In the genomic region with DNA sequence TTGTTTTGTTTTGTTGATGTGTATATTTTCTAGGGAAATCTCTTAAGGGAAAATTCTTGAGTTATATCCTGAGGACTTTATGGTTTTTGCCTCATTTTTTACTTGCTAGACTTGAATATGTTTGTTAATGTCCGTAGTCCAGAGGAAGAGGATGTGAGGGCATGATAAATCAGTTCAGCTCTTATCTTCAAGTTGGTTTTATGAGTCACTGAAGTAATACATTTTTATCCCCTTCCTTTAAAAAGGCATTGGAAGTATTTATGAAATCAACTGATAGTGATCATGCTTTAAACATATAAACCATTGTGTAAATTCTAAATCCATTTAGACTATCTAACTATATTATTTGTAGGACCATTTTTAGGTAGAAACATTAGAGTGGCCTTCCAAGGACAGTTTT, we compare ENCODE assay signal across 22 cellular contexts. TPM values are rescaled to one million over a fixed set of nuclear protein-coding genes. Genes with fewer than 3 reads are reported as not detected.
DNase-seq lines count a peak whose midpoint lies in the region; ATAC-seq and TF ChIP-seq lines count a peak whose summit lies in the region.
"Had no signal": no experiment of that assay in that cellular context is flagged by ENCODE, and none has a peak within 500 bp of the region (broad histone marks: within the 10 kb centered on the region; RNA-seq: fewer than 3 reads in every experiment).

No MANE protein-coding gene starts in this region.

- DNase-seq in A172 (ENCODE audit: low spot score): peak; percentile 42
- DNase-seq in M059J (ENCODE audit: low read depth): peak; percentile 5
- peak; percentile 15 for DNase-seq in astrocyte of the spinal cord (ENCODE audit: low read depth, low spot score)
- peak; percentile 71 for DNase-seq in iris pigment epithelial cell (ENCODE audit: low read depth)
- DNase-seq in effector memory CD4-positive, alpha-beta T cell: no peak
- no peak for DNase-seq in SW 1271 (lab: John Stamatoyannopoulos, UW)
- DNase-seq: activated CD4-positive, alpha-beta T cell treated with anti-CD3 and anti-CD28 coated beads, Interleukin-2, amount 10 ng/mL, durations not matched to agents 24 days and 14 days; activated naive CD4-positive, alpha-beta T cell treated with anti-CD3 and anti-CD28 coated beads, Interleukin-2, amount 50 U/mL, for 16 hours; activated T-cell treated with anti-CD3 and anti-CD28 coated beads, Interleukin-2, amount 50 U/mL, for 48 hours; aorta; effector CD8-positive, alpha-beta T cell; HCEC 1CT; NCI-H1105; NCI-H1930; stimulated activated CD4-positive, alpha-beta T cell treated with anti-CD3 and anti-CD28 coated beads, Interleukin-1b, Interleukin-23, amount 100 ng/mL, for 48 hours had no signal

- H3K27ac ChIP-seq in effector memory CD4-positive, alpha-beta T cell (ENCODE audit: insufficient read depth, low read length, poor library complexity, severe bottlenecking): no peak overlapping the region
- H3K27ac ChIP-seq: 22Rv1, SJSA1 had no signal

- no peak overlapping the region for H3K4me3 ChIP-seq in astrocyte of the spinal cord (ENCODE audit: low read depth, low read length)
- H3K4me3 ChIP-seq in effector memory CD4-positive, alpha-beta T cell (ENCODE audit: insufficient read depth, low read depth, low read length, poor library complexity, severe bottlenecking): no peak overlapping the region
- H3K4me3 ChIP-seq: lung, SJSA1 had no signal

- no peaks in the 10 kb centered on the region for H3K27me3 ChIP-seq in effector memory CD4-positive, alpha-beta T cell (replicated peaks; ENCODE audit: control insufficient read depth, insufficient read depth, low read length, poor library complexity, severe bottlenecking)
- H3K27me3 ChIP-seq: SJSA1 had no signal

- H3K9me3 ChIP-seq in effector memory CD4-positive, alpha-beta T cell (ENCODE audit: control insufficient read depth, low read length): no peaks in the 10 kb centered on the region
- H3K9me3 ChIP-seq: SJSA1 had no signal

- in situ Hi-C loops in astrocyte of the spinal cord (cut with HindIII; ENCODE audit: low sequenced_read_pairs): no loop called here

- TF ChIP-seq CTCF in astrocyte of the spinal cord (IDR thresholded peaks at IDR 0.05; ENCODE audit: low read depth, low read length): no peak

- no peaks in the 10 kb centered on the region for H3K4me1 ChIP-seq in effector memory CD4-positive, alpha-beta T cell (ENCODE audit: control insufficient read depth, insufficient read depth, low read length, poor library complexity, severe bottlenecking)

- H3K36me3 ChIP-seq in effector memory CD4-positive, alpha-beta T cell (ENCODE audit: control insufficient read depth, insufficient read depth, low read length): peaks cover 35% of the 10 kb centered on the region

- ATAC-seq in HG03280 (IDR thresholded peaks at IDR 0.05; ENCODE audit: unreplicated experiment): no peak
- no peak for ATAC-seq in GM19467 (IDR thresholded peaks at IDR 0.05; ENCODE audit: unreplicated experiment)
- ATAC-seq: esophagus mucosa had no signal

RNA-seq across cellular contexts. Expression of a gene that starts 43.9 kb away (rescaled TPM):
- 159 and 186 TPM in 2 replicates for total RNA-seq in A172 (2014; rRNA removed; shearing (Covaris generic))
- total RNA-seq in M059J (2014; rRNA removed; shearing (Covaris generic)): 43.7 and 54.7 TPM in 2 replicates
- total RNA-seq: B cell had no signal

RNA-seq across cellular contexts. Expression of a gene that starts 44.3 kb away (rescaled TPM):
- total RNA-seq in A172 (2014; rRNA removed; shearing (Covaris generic)): 27.8 and 35.5 TPM in 2 replicates
- 10.7 and 13.0 TPM in 2 replicates for total RNA-seq in M059J (2014; rRNA removed; shearing (Covaris generic))

RNA-seq across cellular contexts. Expression of a gene that starts 44.6 kb away (rescaled TPM):
- total RNA-seq in A172 (2014; rRNA removed; shearing (Covaris generic)): 52.6 and 79.1 TPM in 2 replicates
- 8.1 and 16.6 TPM in 2 replicates for total RNA-seq in M059J (2014; rRNA removed; shearing (Covaris generic))

Comparison
In these comparisons a context has a peak if more than half of its experiments do, and no peak if none do; other contexts are left out.
1. DNase-seq: peak in A172 (single experiment), M059J (single experiment), astrocyte of the spinal cord (single experiment) and iris pigment epithelial cell (single experiment); none in effector memory CD4-positive, alpha-beta T cell (0 of 3) and SW 1271 (0 of 2).